24 cellular contexts compared by ENCODE assay signal in genomic region chr3:64179249-64179648, GRCh38. TPM values are rescaled to one million over a fixed set of nuclear protein-coding genes. Genes with fewer than 3 reads are reported as not detected.
DNase-seq lines count a peak whose midpoint lies in the region; ATAC-seq and TF ChIP-seq lines count a peak whose summit lies in the region.
"Had no signal": no experiment of that assay in that cellular context is flagged by ENCODE, and none has a peak within 500 bp of the region (broad histone marks: within the 10 kb centered on the region; RNA-seq: fewer than 3 reads in every experiment).

No MANE protein-coding gene starts in this region.

- WGBS in mammary epithelial cell (ENCODE audit: low coverage, missing lambda C conversion rate) = 100% methylated on average over 4 of the region's 4 CpGs

- no peaks in the 10 kb centered on the region for H4K20me1 ChIP-seq in mammary epithelial cell (ENCODE audit: insufficient read depth, low read length)

- no TSS peak for BruUV-seq in MCF 10A (replicated peaks; lab: Mats Ljungman, UMichigan)
- BruUV-seq in mammary epithelial cell (replicated peaks; lab: Mats Ljungman, UMichigan) = no TSS peak

- CTCF ChIA-PET in MCF 10A (lab: Yijun Ruan, JAX) (interaction anchor here (0.9 to 1.0 kb wide), 2 partner anchors 9 to 84 kb away, joined by 3 read pairs; no protein-coding TSS in a partner anchor), mammary epithelial cell (lab: Charles Lee; ENCODE audit: low non-redundant PET) (interaction anchor here (0.7 kb wide), 1 partner anchor 140 kb away, joined by 3 read pairs; no protein-coding TSS in a partner anchor)
- CTCF ChIA-PET in activated CD8-positive, alpha-beta T cell treated with anti-CD3 and anti-CD28 coated beads for 36 hours (lab: Charles Lee) = no interaction called here

- intact Hi-C loops in MCF 10A (cut with micrococcal nuclease) = no loop called here
- intact Hi-C loops in mammary epithelial cell (cut with micrococcal nuclease) = no loop called here
- intact Hi-C loops in activated CD8-positive, alpha-beta T cell treated with anti-CD3 and anti-CD28 coated beads for 36 hours (cut with micrococcal nuclease) = no loop called here

- no peak for DNase-seq in MCF 10A (ENCODE audit: unreplicated experiment)
- no peak for DNase-seq in mammary epithelial cell
- DNase-seq in RWPE2 (ENCODE audit: low spot score) = no peak
- no peak for DNase-seq in fibroblast of pulmonary artery (ENCODE audit: low read depth)
- peak; percentile 37 for DNase-seq in superior temporal gyrus (ENCODE audit: extremely low spot score)
- no peak for DNase-seq in NCI-H1417 (lab: John Stamatoyannopoulos, UW)
- DNase-seq in activated CD8-positive, alpha-beta T cell treated with anti-CD3 and anti-CD28 coated beads for 36 hours = no peak
- DNase-seq: ACHN; activated CD8-positive, alpha-beta T cell treated with anti-CD3 and anti-CD28 coated beads, Interleukin-2, amount 10 ng/mL, durations not matched to agents 7 days and 5 days; activated effector memory CD4-positive, alpha-beta T cell treated with anti-CD3 and anti-CD28 coated beads, Interleukin-2, amount 50 U/mL, for 16 hours; activated naive CD8-positive, alpha-beta T cell treated with anti-CD3 and anti-CD28 coated beads, Interleukin-2, amount 10 ng/mL, durations not matched to agents 7 days and 5 days; activated T-cell treated with anti-CD3 and anti-CD28 coated beads for 4 hours; C1 segment of cervical spinal cord; central memory CD4-positive, alpha-beta T cell; Kasumi-1; NCI-H1048; NCI-H2029; NCI-H226; substantia nigra; T-helper 1 cell had no signal

- no peaks in the 10 kb centered on the region for H3K27me3 ChIP-seq in mammary epithelial cell (ENCODE audit: insufficient read depth, low read length)
- no peaks in the 10 kb centered on the region for H3K27me3 ChIP-seq in RWPE2 (ENCODE audit: insufficient read depth, poor library complexity, severe bottlenecking)

- H2AFZ ChIP-seq in mammary epithelial cell (ENCODE audit: low read depth, low read length) = no peak overlapping the region

- no peak overlapping the region for H3K9ac ChIP-seq in mammary epithelial cell (ENCODE audit: insufficient read depth, low read length)

- ATAC-seq in RWPE2 (ENCODE audit: low read depth) (no peak), GM19467 (IDR thresholded peaks at IDR 0.05; ENCODE audit: unreplicated experiment) (no peak)
- ATAC-seq in activated CD8-positive, alpha-beta T cell treated with anti-CD3 and anti-CD28 coated beads for 36 hours = no peak
- ATAC-seq: activated CD4-positive, CD25-positive, alpha-beta regulatory T cell treated with anti-CD3 and anti-CD28 coated beads, Interleukin-2, amount 50 U/mL, for 24 hours; activated CD8-positive, alpha-beta T cell treated with anti-CD3 and anti-CD28 coated beads, Interleukin-2, amount 10 ng/mL, durations not matched to agents 7 days and 5 days had no signal

- H3K4me1 Mint-ChIP-seq in MCF 10A (ENCODE audit: insufficient read depth, unreplicated experiment) = peaks cover 20% of the 10 kb centered on the region
- H3K4me1 Mint-ChIP-seq in activated CD8-positive, alpha-beta T cell treated with anti-CD3 and anti-CD28 coated beads for 36 hours (ENCODE audit: low read depth) = no peaks in the 10 kb centered on the region
- H3K4me1 Mint-ChIP-seq: activated naive CD8-positive, alpha-beta T cell treated with anti-CD3 and anti-CD28 coated beads, Interleukin-2, amount 10 ng/mL, durations not matched to agents 7 days and 5 days had no signal

- no peaks in the 10 kb centered on the region for H3K9me3 Mint-ChIP-seq in MCF 10A (ENCODE audit: unreplicated experiment)
- H3K9me3 Mint-ChIP-seq in activated CD8-positive, alpha-beta T cell treated with anti-CD3 and anti-CD28 coated beads for 36 hours = peaks cover 1% of the 10 kb centered on the region
- H3K9me3 Mint-ChIP-seq: activated naive CD8-positive, alpha-beta T cell treated with anti-CD3 and anti-CD28 coated beads, Interleukin-2, amount 10 ng/mL, durations not matched to agents 7 days and 5 days had no signal

- H3K27me3 Mint-ChIP-seq in MCF 10A (ENCODE audit: insufficient read depth, unreplicated experiment) = no peaks in the 10 kb centered on the region
- peaks cover 8% of the 10 kb centered on the region for H3K27me3 Mint-ChIP-seq in activated CD8-positive, alpha-beta T cell treated with anti-CD3 and anti-CD28 coated beads for 36 hours

- H3K9me3 ChIP-seq in mammary epithelial cell (replicated peaks; ENCODE audit: insufficient read depth, low read length) (no peaks in the 10 kb centered on the region), RWPE2 (ENCODE audit: severe bottlenecking) (no peaks in the 10 kb centered on the region)
- H3K9me3 ChIP-seq: HAP-1 had no signal

- in situ Hi-C loops in mammary epithelial cell (cut with MboI; ENCODE audit: low sequenced_read_pairs in 2 of 2) = no loop called here

- POLR2A ChIA-PET in MCF 10A (lab: Yijun Ruan, JAX) = interaction anchor here (1.0 kb wide), 1 partner anchor 16 kb away, joined by 3 read pairs; no protein-coding TSS in a partner anchor
- POLR2A ChIA-PET in activated CD8-positive, alpha-beta T cell treated with anti-CD3 and anti-CD28 coated beads for 36 hours (lab: Charles Lee) = no interaction called here

- H3K27ac ChIP-seq in mammary epithelial cell (ENCODE audit: insufficient read depth, low read depth, low read length) = no peak overlapping the region
- no peak overlapping the region for H3K27ac ChIP-seq in RWPE2 (ENCODE audit: poor library complexity, severe bottlenecking)
- H3K27ac ChIP-seq: epithelial cell of prostate had no signal

- H3K27ac Mint-ChIP-seq in MCF 10A (ENCODE audit: low read depth, unreplicated experiment) = peak overlapping the region; percentile 94
- no peak overlapping the region for H3K27ac Mint-ChIP-seq in activated CD8-positive, alpha-beta T cell treated with anti-CD3 and anti-CD28 coated beads for 36 hours
- H3K27ac Mint-ChIP-seq: activated CD8-positive, alpha-beta T cell treated with anti-CD3 and anti-CD28 coated beads, Interleukin-2, amount 10 ng/mL, durations not matched to agents 7 days and 5 days; activated naive CD8-positive, alpha-beta T cell treated with anti-CD3 and anti-CD28 coated beads, Interleukin-2, amount 10 ng/mL, durations not matched to agents 7 days and 5 days had no signal

- H3K4me3 ChIP-seq in mammary epithelial cell (replicated peaks in 1 of 3; ENCODE audit: insufficient read depth in 1 of 3, low read depth in 2 of 3, low read length in 3 of 3) = no peak overlapping the region
- H3K4me3 ChIP-seq in RWPE2 (ENCODE audit: severe bottlenecking) = no peak overlapping the region
- no peak overlapping the region for H3K4me3 ChIP-seq in fibroblast of pulmonary artery (replicated peaks; ENCODE audit: low read depth, low read length)
- H3K4me3 ChIP-seq: HAP-1 had no signal

- peaks cover 68% of the 10 kb centered on the region for H3K79me2 ChIP-seq in mammary epithelial cell (ENCODE audit: insufficient read depth, low read length)

- dilution Hi-C loops in mammary epithelial cell (cut with HindIII; ENCODE audit: low sequenced_read_pairs) = no loop called here

- no peak overlapping the region for H3K4me3 Mint-ChIP-seq in MCF 10A (ENCODE audit: unreplicated experiment)
- no peak overlapping the region for H3K4me3 Mint-ChIP-seq in activated CD8-positive, alpha-beta T cell treated with anti-CD3 and anti-CD28 coated beads for 36 hours
- H3K4me3 Mint-ChIP-seq: activated CD8-positive, alpha-beta T cell treated with anti-CD3 and anti-CD28 coated beads, Interleukin-2, amount 10 ng/mL, durations not matched to agents 7 days and 5 days; activated naive CD8-positive, alpha-beta T cell treated with anti-CD3 and anti-CD28 coated beads, Interleukin-2, amount 10 ng/mL, durations not matched to agents 7 days and 5 days had no signal

- peaks cover 5% of the 10 kb centered on the region for H3K36me3 Mint-ChIP-seq in MCF 10A (ENCODE audit: insufficient read depth, unreplicated experiment)
- no peaks in the 10 kb centered on the region for H3K36me3 Mint-ChIP-seq in activated CD8-positive, alpha-beta T cell treated with anti-CD3 and anti-CD28 coated beads for 36 hours (ENCODE audit: low read depth)
- H3K36me3 Mint-ChIP-seq: activated naive CD8-positive, alpha-beta T cell treated with anti-CD3 and anti-CD28 coated beads, Interleukin-2, amount 10 ng/mL, durations not matched to agents 7 days and 5 days had no signal

- TF ChIP-seq CTCF in MCF 10A (IDR thresholded peaks at IDR 0.05; ENCODE audit: unreplicated experiment) = no peak
- TF ChIP-seq CTCF in mammary epithelial cell (conservative IDR thresholded peaks at IDR 0.05 in 1 of 2, IDR thresholded peaks at IDR 0.05 in 1 of 2; ENCODE audit: extremely low read depth in 1 of 2, insufficient read depth in 1 of 2, low read depth in 1 of 2, low read length in 2 of 2) = no peak
- peak; percentile 12 for TF ChIP-seq CTCF in RWPE2 (IDR thresholded peaks at IDR 0.05; ENCODE audit: poor library complexity, severe bottlenecking)
- TF ChIP-seq CTCF in fibroblast of pulmonary artery (IDR thresholded peaks at IDR 0.05; ENCODE audit: low read length, missing control alignments) = peak; percentile 7
- TF ChIP-seq CTCF in activated CD8-positive, alpha-beta T cell treated with anti-CD3 and anti-CD28 coated beads for 36 hours (IDR thresholded peaks at IDR 0.05) = no peak

- peaks cover 28% of the 10 kb centered on the region for H3K4me1 ChIP-seq in mammary epithelial cell (ENCODE audit: insufficient read depth, low read length)
- peaks cover 26% of the 10 kb centered on the region for H3K4me1 ChIP-seq in RWPE2 (ENCODE audit: insufficient read depth, poor library complexity, severe bottlenecking)
- H3K4me1 ChIP-seq: HAP-1 had no signal

- no peak overlapping the region for H3K4me2 ChIP-seq in mammary epithelial cell (ENCODE audit: insufficient read depth, low read depth, low read length)

- H3K36me3 ChIP-seq in mammary epithelial cell (ENCODE audit: insufficient read depth, low read length) (no peaks in the 10 kb centered on the region), RWPE2 (ENCODE audit: low read depth) (no peaks in the 10 kb centered on the region)
- H3K36me3 ChIP-seq: HAP-1 had no signal

RNA-seq across cellular contexts. Expression of gene PRICKLE2, which starts 46.0 kb away (rescaled TPM):
- total RNA-seq in MCF 10A (2022) (9.6 and 11.4 TPM in 2 replicates), mammary epithelial cell (10 to 100 TPM; 23.2 to 50.5 TPM)
- 8.6 TPM for polyA plus RNA-seq in mammary epithelial cell
- polyA minus RNA-seq in mammary epithelial cell = 50.8 TPM
- not detected for total RNA-seq in activated CD8-positive, alpha-beta T cell treated with anti-CD3 and anti-CD28 coated beads for 36 hours
- total RNA-seq: activated CD8-positive, alpha-beta T cell treated with anti-CD3 and anti-CD28 coated beads, Interleukin-2, amount 10 ng/mL, durations not matched to agents 7 days and 5 days; activated naive CD8-positive, alpha-beta T cell treated with anti-CD3 and anti-CD28 coated beads, Interleukin-2, amount 10 ng/mL, durations not matched to agents 7 days and 5 days had no signal

Comparison
In these comparisons a context has a peak if more than half of its experiments do, and no peak if none do; other contexts are left out.
1. CTCF ChIP-seq: peak in RWPE2 (single experiment) and fibroblast of pulmonary artery (single experiment); none in MCF 10A (single experiment), mammary epithelial cell (0 of 2) and activated CD8-positive, alpha-beta T cell treated with anti-CD3 and anti-CD28 coated beads for 36 hours (single experiment).
2. RNA of gene PRICKLE2, which starts 46.0 kb away (total RNA-seq): 23.2 to 50.5 TPM in mammary epithelial cell and 9.6 to 11.4 TPM in MCF 10A; not detected in activated CD8-positive, alpha-beta T cell treated with anti-CD3 and anti-CD28 coated beads for 36 hours; every median in the first group is over 10 times any median in the second.